In genomic region chr5:165714594-165714993, GRCh38 we compare ENCODE assay signal across 21 cellular contexts.
"Had no signal": no experiment of that assay in that cellular context is flagged by ENCODE, and none has a peak within 500 bp of the region (broad histone marks: within the 10 kb centered on the region; RNA-seq: fewer than 3 reads in every experiment).

No MANE protein-coding gene starts in this region.

- H3K4me1 Mint-ChIP-seq: naive thymus-derived CD4-positive, alpha-beta T cell; stimulated activated effector memory CD8-positive, alpha-beta T cell treated with anti-CD3 and anti-CD28 coated beads, Interleukin-12 subunit alpha, Interleukin-12 subunit beta, amount 100 ng/mL, for 72 hours had no signal

- H3K36me3 Mint-ChIP-seq: naive thymus-derived CD4-positive, alpha-beta T cell; stimulated activated effector memory CD8-positive, alpha-beta T cell treated with anti-CD3 and anti-CD28 coated beads, Interleukin-12 subunit alpha, Interleukin-12 subunit beta, amount 100 ng/mL, for 72 hours had no signal

- H3K9me3 Mint-ChIP-seq: nephron had no signal

- H3K27me3 Mint-ChIP-seq: naive thymus-derived CD4-positive, alpha-beta T cell had no signal

- H3K4me3 Mint-ChIP-seq: naive thymus-derived CD4-positive, alpha-beta T cell; nephron; stimulated activated effector memory CD8-positive, alpha-beta T cell treated with anti-CD3 and anti-CD28 coated beads, Interleukin-12 subunit alpha, Interleukin-12 subunit beta, amount 100 ng/mL, for 72 hours had no signal

- H3K27ac Mint-ChIP-seq: naive thymus-derived CD4-positive, alpha-beta T cell; nephron; stimulated activated effector memory CD8-positive, alpha-beta T cell treated with anti-CD3 and anti-CD28 coated beads, Interleukin-12 subunit alpha, Interleukin-12 subunit beta, amount 100 ng/mL, for 72 hours had no signal

- DNase-seq: dermis blood vessel endothelial cell; effector memory CD4-positive, alpha-beta T cell; foreskin keratinocyte; heart left ventricle; kidney; left lung; mesendoderm; midbrain; naive thymus-derived CD4-positive, alpha-beta T cell; nucleus accumbens; right cardiac atrium; sigmoid colon; stimulated activated CD4-positive, alpha-beta T cell treated with anti-CD3 and anti-CD28 coated beads, Interleukin-2, amount 100 ng/mL, for 24 hours; stimulated activated CD4-positive, alpha-beta T cell treated with anti-CD3 and anti-CD28 coated beads, Interleukin-4, amount 100 ng/mL, for 24 hours; stimulated activated naive CD4-positive, alpha-beta T cell treated with Interleukin-2 at 50 U/mL for 16 hours; stomach; thyroid gland; trophoblast cell had no signal

- ATAC-seq: foreskin keratinocyte; gastroesophageal sphincter; heart left ventricle; left lung; naive thymus-derived CD4-positive, alpha-beta T cell; right cardiac atrium; stimulated activated effector memory CD8-positive, alpha-beta T cell treated with anti-CD3 and anti-CD28 coated beads, Interleukin-12 subunit alpha, Interleukin-12 subunit beta, amount 100 ng/mL, for 72 hours had no signal
